In the genomic region with DNA sequence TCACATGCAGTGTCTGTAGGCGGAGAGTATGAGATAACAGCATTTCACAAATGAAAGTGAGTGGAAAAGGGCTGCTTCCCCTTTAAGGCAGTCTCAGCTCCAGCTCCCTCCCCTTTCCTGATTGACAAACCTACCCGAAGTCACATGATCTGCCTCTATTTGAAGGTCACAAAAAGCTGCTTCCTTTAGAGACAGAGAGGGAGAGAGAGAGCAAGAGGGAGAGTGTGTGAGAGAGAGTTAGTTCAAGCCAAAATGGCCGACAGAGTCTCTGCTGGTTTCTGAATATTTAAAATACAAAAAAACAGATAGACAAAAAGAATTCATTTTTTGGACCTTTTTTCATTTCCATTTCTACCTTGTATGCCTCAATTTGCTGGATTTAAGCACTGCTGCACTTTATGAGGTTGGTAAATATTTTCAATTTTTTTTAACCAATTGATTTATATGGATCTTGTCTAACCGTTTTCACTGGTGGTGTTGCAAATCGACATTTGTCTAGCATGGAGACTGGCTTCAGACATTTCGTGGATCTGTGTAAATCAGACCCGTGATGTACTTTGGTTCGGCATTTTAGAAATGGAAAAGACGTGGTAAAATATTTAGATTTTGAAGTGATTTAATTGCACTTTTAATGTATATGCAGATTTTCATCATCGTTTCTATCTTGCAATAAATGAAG, we compare ENCODE assay signal across 1 cellular context.
TF ChIP-seq lines count a peak whose summit lies in the region.

A gene with protein sequence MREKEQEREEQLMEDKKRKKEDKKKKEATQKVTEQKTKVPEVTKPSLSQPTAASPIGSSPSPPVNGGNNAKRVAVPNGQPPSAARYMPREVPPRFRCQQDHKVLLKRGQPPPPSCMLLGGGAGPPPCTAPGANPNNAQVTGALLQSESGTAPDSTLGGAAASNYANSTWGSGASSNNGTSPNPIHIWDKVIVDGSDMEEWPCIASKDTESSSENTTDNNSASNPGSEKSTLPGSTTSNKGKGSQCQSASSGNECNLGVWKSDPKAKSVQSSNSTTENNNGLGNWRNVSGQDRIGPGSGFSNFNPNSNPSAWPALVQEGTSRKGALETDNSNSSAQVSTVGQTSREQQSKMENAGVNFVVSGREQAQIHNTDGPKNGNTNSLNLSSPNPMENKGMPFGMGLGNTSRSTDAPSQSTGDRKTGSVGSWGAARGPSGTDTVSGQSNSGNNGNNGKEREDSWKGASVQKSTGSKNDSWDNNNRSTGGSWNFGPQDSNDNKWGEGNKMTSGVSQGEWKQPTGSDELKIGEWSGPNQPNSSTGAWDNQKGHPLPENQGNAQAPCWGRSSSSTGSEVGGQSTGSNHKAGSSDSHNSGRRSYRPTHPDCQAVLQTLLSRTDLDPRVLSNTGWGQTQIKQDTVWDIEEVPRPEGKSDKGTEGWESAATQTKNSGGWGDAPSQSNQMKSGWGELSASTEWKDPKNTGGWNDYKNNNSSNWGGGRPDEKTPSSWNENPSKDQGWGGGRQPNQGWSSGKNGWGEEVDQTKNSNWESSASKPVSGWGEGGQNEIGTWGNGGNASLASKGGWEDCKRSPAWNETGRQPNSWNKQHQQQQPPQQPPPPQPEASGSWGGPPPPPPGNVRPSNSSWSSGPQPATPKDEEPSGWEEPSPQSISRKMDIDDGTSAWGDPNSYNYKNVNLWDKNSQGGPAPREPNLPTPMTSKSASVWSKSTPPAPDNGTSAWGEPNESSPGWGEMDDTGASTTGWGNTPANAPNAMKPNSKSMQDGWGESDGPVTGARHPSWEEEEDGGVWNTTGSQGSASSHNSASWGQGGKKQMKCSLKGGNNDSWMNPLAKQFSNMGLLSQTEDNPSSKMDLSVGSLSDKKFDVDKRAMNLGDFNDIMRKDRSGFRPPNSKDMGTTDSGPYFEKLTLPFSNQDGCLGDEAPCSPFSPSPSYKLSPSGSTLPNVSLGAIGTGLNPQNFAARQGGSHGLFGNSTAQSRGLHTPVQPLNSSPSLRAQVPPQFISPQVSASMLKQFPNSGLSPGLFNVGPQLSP (N-terminal part only) (plus strand): TSS at position 188 of the 679 bp plus-strand sequence. CDS start 211 bp downstream, at position 399.

TF ChIP-seq in HepG2, 621 proteins besides CTCF, POLR2A, EP300 and RAD21 (continued from another document and continues in another):
- TF ChIP-seq, protein P1, sequence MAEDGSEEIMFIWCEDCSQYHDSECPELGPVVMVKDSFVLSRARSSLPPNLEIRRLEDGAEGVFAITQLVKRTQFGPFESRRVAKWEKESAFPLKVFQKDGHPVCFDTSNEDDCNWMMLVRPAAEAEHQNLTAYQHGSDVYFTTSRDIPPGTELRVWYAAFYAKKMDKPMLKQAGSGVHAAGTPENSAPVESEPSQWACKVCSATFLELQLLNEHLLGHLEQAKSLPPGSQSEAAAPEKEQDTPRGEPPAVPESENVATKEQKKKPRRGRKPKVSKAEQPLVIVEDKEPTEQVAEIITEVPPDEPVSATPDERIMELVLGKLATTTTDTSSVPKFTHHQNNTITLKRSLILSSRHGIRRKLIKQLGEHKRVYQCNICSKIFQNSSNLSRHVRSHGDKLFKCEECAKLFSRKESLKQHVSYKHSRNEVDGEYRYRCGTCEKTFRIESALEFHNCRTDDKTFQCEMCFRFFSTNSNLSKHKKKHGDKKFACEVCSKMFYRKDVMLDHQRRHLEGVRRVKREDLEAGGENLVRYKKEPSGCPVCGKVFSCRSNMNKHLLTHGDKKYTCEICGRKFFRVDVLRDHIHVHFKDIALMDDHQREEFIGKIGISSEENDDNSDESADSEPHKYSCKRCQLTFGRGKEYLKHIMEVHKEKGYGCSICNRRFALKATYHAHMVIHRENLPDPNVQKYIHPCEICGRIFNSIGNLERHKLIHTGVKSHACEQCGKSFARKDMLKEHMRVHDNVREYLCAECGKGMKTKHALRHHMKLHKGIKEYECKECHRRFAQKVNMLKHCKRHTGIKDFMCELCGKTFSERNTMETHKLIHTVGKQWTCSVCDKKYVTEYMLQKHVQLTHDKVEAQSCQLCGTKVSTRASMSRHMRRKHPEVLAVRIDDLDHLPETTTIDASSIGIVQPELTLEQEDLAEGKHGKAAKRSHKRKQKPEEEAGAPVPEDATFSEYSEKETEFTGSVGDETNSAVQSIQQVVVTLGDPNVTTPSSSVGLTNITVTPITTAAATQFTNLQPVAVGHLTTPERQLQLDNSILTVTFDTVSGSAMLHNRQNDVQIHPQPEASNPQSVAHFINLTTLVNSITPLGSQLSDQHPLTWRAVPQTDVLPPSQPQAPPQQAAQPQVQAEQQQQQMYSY (CRISPR knock-in tag; IDR thresholded peaks at IDR 0.05) = no peak
- TF ChIP-seq, protein P2, sequence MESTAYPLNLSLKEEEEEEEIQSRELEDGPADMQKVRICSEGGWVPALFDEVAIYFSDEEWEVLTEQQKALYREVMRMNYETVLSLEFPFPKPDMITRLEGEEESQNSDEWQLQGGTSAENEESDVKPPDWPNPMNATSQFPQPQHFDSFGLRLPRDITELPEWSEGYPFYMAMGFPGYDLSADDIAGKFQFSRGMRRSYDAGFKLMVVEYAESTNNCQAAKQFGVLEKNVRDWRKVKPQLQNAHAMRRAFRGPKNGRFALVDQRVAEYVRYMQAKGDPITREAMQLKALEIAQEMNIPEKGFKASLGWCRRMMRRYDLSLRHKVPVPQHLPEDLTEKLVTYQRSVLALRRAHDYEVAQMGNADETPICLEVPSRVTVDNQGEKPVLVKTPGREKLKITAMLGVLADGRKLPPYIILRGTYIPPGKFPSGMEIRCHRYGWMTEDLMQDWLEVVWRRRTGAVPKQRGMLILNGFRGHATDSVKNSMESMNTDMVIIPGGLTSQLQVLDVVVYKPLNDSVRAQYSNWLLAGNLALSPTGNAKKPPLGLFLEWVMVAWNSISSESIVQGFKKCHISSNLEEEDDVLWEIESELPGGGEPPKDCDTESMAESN (CRISPR knock-in tag; conservative IDR thresholded peaks at IDR 0.05) = no peak
- TF ChIP-seq HNRNPH1 (optimal IDR thresholded peaks at IDR 0.05; ENCODE audit: low read depth, low read length) (no peak), MYNN (CRISPR knock-in tag; IDR thresholded peaks at IDR 0.05; ENCODE audit: low read depth) (no peak), SIX1 (CRISPR knock-in tag; IDR thresholded peaks at IDR 0.05; ENCODE audit: borderline replicate concordance) (no peak), SP2 (CRISPR knock-in tag; IDR thresholded peaks at IDR 0.05) (peak; percentile 58), ATF7 (IDR thresholded peaks at IDR 0.05) (no peak), ATF7 (CRISPR knock-in tag; IDR thresholded peaks at IDR 0.05) (no peak), GATAD2A (CRISPR knock-in tag; IDR thresholded peaks at IDR 0.05) (peak; percentile 54), KMT2B (CRISPR knock-in tag; IDR thresholded peaks at IDR 0.05) (peak; percentile 50; the same call in 1 of the 2 replicates), ZNF264 (CRISPR knock-in tag; IDR thresholded peaks at IDR 0.05) (peak; percentile 69; the same call in 1 of the 2 replicates), ATAD3A (CRISPR knock-in tag; IDR thresholded peaks at IDR 0.05) (no peak), ZNF552 (CRISPR knock-in tag; IDR thresholded peaks at IDR 0.05; ENCODE audit: borderline replicate concordance) (no peak), ZNF614 (CRISPR knock-in tag; IDR thresholded peaks at IDR 0.05; ENCODE audit: borderline replicate concordance) (peak; percentile 81), REL (CRISPR knock-in tag; conservative IDR thresholded peaks at IDR 0.05) (no peak), FOXK2 (IDR thresholded peaks at IDR 0.05) (0 out of 2 replicates have a peak, but pooled peaks have one; percentile 23), MAF1 (CRISPR knock-in tag; IDR thresholded peaks at IDR 0.05; ENCODE audit: borderline replicate concordance) (no peak), ZNF253 (CRISPR knock-in tag; IDR thresholded peaks at IDR 0.05; ENCODE audit: borderline replicate concordance) (no peak), KLF12 (CRISPR knock-in tag; IDR thresholded peaks at IDR 0.05; ENCODE audit: borderline replicate concordance) (peak; percentile 56; the same call in 1 of the 2 replicates), ZNF672 (CRISPR knock-in tag; IDR thresholded peaks at IDR 0.05) (no peak), GATAD1 (CRISPR knock-in tag; IDR thresholded peaks at IDR 0.05) (peak; percentile 76), ZNF446 (CRISPR knock-in tag; IDR thresholded peaks at IDR 0.05) (no peak), ZNF709 (CRISPR knock-in tag; IDR thresholded peaks at IDR 0.05) (no peak)
- TF ChIP-seq, protein P3, sequence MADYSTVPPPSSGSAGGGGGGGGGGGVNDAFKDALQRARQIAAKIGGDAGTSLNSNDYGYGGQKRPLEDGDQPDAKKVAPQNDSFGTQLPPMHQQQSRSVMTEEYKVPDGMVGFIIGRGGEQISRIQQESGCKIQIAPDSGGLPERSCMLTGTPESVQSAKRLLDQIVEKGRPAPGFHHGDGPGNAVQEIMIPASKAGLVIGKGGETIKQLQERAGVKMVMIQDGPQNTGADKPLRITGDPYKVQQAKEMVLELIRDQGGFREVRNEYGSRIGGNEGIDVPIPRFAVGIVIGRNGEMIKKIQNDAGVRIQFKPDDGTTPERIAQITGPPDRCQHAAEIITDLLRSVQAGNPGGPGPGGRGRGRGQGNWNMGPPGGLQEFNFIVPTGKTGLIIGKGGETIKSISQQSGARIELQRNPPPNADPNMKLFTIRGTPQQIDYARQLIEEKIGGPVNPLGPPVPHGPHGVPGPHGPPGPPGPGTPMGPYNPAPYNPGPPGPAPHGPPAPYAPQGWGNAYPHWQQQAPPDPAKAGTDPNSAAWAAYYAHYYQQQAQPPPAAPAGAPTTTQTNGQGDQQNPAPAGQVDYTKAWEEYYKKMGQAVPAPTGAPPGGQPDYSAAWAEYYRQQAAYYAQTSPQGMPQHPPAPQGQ (CRISPR knock-in tag; IDR thresholded peaks at IDR 0.05; ENCODE audit: borderline replicate concordance) = no peak
- TF ChIP-seq, protein P4, sequence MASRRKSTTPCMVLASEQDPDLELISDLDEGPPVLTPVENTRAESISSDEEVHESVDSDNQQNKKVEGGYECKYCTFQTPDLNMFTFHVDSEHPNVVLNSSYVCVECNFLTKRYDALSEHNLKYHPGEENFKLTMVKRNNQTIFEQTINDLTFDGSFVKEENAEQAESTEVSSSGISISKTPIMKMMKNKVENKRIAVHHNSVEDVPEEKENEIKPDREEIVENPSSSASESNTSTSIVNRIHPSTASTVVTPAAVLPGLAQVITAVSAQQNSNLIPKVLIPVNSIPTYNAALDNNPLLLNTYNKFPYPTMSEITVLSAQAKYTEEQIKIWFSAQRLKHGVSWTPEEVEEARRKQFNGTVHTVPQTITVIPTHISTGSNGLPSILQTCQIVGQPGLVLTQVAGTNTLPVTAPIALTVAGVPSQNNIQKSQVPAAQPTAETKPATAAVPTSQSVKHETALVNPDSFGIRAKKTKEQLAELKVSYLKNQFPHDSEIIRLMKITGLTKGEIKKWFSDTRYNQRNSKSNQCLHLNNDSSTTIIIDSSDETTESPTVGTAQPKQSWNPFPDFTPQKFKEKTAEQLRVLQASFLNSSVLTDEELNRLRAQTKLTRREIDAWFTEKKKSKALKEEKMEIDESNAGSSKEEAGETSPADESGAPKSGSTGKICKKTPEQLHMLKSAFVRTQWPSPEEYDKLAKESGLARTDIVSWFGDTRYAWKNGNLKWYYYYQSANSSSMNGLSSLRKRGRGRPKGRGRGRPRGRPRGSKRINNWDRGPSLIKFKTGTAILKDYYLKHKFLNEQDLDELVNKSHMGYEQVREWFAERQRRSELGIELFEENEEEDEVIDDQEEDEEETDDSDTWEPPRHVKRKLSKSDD (CRISPR knock-in tag; IDR thresholded peaks at IDR 0.05; ENCODE audit: low read depth) = no peak
- TF ChIP-seq, protein P5, sequence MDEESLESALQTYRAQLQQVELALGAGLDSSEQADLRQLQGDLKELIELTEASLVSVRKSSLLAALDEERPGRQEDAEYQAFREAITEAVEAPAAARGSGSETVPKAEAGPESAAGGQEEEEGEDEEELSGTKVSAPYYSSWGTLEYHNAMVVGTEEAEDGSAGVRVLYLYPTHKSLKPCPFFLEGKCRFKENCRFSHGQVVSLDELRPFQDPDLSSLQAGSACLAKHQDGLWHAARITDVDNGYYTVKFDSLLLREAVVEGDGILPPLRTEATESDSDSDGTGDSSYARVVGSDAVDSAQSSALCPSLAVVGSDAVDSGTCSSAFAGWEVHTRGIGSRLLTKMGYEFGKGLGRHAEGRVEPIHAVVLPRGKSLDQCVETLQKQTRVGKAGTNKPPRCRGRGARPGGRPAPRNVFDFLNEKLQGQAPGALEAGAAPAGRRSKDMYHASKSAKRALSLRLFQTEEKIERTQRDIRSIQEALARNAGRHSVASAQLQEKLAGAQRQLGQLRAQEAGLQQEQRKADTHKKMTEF (CRISPR knock-in tag; IDR thresholded peaks at IDR 0.05) = no peak; the same call in 1 of the 2 replicates
- TF ChIP-seq, protein P6, sequence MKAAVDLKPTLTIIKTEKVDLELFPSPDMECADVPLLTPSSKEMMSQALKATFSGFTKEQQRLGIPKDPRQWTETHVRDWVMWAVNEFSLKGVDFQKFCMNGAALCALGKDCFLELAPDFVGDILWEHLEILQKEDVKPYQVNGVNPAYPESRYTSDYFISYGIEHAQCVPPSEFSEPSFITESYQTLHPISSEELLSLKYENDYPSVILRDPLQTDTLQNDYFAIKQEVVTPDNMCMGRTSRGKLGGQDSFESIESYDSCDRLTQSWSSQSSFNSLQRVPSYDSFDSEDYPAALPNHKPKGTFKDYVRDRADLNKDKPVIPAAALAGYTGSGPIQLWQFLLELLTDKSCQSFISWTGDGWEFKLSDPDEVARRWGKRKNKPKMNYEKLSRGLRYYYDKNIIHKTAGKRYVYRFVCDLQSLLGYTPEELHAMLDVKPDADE (CRISPR knock-in tag; IDR thresholded peaks at IDR 0.05) = no peak
- TF ChIP-seq, protein P7, sequence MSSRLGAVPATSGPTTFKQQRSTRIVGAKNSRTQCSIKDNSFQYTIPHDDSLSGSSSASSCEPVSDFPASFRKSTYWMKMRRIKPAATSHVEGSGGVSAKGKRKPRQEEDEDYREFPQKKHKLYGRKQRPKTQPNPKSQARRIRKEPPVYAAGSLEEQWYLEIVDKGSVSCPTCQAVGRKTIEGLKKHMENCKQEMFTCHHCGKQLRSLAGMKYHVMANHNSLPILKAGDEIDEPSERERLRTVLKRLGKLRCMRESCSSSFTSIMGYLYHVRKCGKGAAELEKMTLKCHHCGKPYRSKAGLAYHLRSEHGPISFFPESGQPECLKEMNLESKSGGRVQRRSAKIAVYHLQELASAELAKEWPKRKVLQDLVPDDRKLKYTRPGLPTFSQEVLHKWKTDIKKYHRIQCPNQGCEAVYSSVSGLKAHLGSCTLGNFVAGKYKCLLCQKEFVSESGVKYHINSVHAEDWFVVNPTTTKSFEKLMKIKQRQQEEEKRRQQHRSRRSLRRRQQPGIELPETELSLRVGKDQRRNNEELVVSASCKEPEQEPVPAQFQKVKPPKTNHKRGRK (CRISPR knock-in tag; IDR thresholded peaks at IDR 0.05) = no peak
- TF ChIP-seq, protein P8, sequence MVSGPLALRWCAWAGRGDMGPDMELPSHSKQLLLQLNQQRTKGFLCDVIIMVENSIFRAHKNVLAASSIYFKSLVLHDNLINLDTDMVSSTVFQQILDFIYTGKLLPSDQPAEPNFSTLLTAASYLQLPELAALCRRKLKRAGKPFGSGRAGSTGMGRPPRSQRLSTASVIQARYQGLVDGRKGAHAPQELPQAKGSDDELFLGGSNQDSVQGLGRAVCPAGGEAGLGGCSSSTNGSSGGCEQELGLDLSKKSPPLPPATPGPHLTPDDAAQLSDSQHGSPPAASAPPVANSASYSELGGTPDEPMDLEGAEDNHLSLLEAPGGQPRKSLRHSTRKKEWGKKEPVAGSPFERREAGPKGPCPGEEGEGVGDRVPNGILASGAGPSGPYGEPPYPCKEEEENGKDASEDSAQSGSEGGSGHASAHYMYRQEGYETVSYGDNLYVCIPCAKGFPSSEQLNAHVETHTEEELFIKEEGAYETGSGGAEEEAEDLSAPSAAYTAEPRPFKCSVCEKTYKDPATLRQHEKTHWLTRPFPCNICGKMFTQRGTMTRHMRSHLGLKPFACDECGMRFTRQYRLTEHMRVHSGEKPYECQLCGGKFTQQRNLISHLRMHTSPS (CRISPR knock-in tag; IDR thresholded peaks at IDR 0.05; ENCODE audit: low read depth) = no peak
- TF ChIP-seq, protein P9, sequence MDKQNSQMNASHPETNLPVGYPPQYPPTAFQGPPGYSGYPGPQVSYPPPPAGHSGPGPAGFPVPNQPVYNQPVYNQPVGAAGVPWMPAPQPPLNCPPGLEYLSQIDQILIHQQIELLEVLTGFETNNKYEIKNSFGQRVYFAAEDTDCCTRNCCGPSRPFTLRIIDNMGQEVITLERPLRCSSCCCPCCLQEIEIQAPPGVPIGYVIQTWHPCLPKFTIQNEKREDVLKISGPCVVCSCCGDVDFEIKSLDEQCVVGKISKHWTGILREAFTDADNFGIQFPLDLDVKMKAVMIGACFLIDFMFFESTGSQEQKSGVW (CRISPR knock-in tag; IDR thresholded peaks at IDR 0.05; ENCODE audit: borderline replicate concordance) = no peak
